In the genomic region with DNA sequence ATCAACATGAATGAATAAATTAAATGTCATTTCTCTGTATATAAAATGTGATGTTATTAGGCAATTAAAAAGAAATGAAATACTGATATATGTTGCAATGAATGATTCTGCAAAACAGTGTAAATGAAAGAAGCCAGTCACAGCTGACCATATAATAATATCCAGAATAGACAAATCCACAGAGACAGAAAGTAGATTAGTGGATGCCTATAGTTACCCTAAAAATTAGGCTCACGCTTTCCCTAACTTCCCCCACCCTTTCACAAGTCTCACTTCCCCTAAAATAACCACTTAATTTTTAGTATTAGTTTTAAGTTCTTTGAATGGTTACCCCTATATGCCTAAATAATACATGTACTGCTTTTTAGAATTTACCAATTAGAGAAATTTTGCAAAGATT, we compare ENCODE assay signal across 19 cellular contexts.
DNase-seq lines count a peak whose midpoint lies in the region; ATAC-seq, FAIRE-seq and TF ChIP-seq lines count a peak whose summit lies in the region.
"Had no signal": no experiment of that assay in that cellular context is flagged by ENCODE, and none has a peak within 500 bp of the region (broad histone marks: within the 10 kb centered on the region; RNA-seq: fewer than 3 reads in every experiment).

No MANE protein-coding gene starts in this region.

- H3K27me3 ChIP-seq in vagina, result no peaks in the 10 kb centered on the region

- no peak for TF ChIP-seq RAD21 in A549 (conservative IDR thresholded peaks at IDR 0.05 in 1 of 2, IDR thresholded peaks at IDR 0.05 in 1 of 2)

- H3K36me3 ChIP-seq in vagina, result no peaks in the 10 kb centered on the region

- peak; percentile 70 for FAIRE-seq in A549 (lab: Jason Lieb, UNC)
- FAIRE-seq: G401.6 had no signal

- CTCF ChIA-PET in A549 (lab: Yijun Ruan, JAX), result no interaction called here

- POLR2A ChIA-PET in A549 (lab: Yijun Ruan, JAX), result no interaction called here

- no peak for TF ChIP-seq CTCF in A549 (IDR thresholded peaks at IDR 0.05)
- no peak for TF ChIP-seq CTCF in vagina (IDR thresholded peaks at IDR 0.05)

- H3K27ac ChIP-seq in A549, result no peak overlapping the region
- no peak overlapping the region for H3K27ac ChIP-seq in vagina
- H3K27ac ChIP-seq: HL-60 had no signal

- no peak for DNase-seq in A549 (ENCODE audit: low read depth in 1 of 2, low spot score in 1 of 2)
- no peak for DNase-seq in vagina (ENCODE audit: extremely low spot score in 2 of 2)
- DNase-seq in SKM-1 (lab: John Stamatoyannopoulos, UW; ENCODE audit: unreplicated experiment), result no peak
- no peak for DNase-seq in NCI-H345 (lab: John Stamatoyannopoulos, UW)
- DNase-seq: activated CD4-positive, alpha-beta memory T cell treated with anti-CD3 and anti-CD28 coated beads for 36 hours; cerebellar nuclear complex; islet precursor cell; Karpas-422; NCI-H2029; NCI-H69; Right ventricle myocardium superior had no signal

- WGBS in A549 (ENCODE audit: missing lambda C conversion rate), result 80% methylated on average over 1 of the region's 1 CpG

- no peak for TF ChIP-seq EP300 in A549 (IDR thresholded peaks at IDR 0.05)

- H3K4me1 ChIP-seq in A549 (peaks cover 6% of the 10 kb centered on the region; the same call in 1 of the 3 replicates), vagina (peaks cover 10% of the 10 kb centered on the region)

- H3K4me3 ChIP-seq in A549, result no peak overlapping the region
- H3K4me3 ChIP-seq in vagina, result no peak overlapping the region

- ATAC-seq in A549 (no peak), GM19023 (IDR thresholded peaks at IDR 0.05; ENCODE audit: unreplicated experiment) (peak; percentile 69), HG02610 (IDR thresholded peaks at IDR 0.05; ENCODE audit: unreplicated experiment) (peak; percentile 50), HG03469 (IDR thresholded peaks at IDR 0.05; ENCODE audit: unreplicated experiment) (peak; percentile 90), GM19397 (IDR thresholded peaks at IDR 0.05; ENCODE audit: unreplicated experiment) (no peak)
- ATAC-seq: activated T-helper 17 cell treated with anti-CD3 and anti-CD28 coated beads, Interleukin-2, amount 50 U/mL, for 72 hours; HCT116 had no signal

- TF ChIP-seq POLR2A in A549 (IDR thresholded peaks at IDR 0.05; ENCODE audit: low read length), result no peak
- TF ChIP-seq POLR2A in vagina (IDR thresholded peaks at IDR 0.05), result no peak

- H3K9me3 ChIP-seq in A549, result peaks cover 5% of the 10 kb centered on the region; the same call in 2 of the 3 replicates
- H3K9me3 ChIP-seq in vagina, result no peaks in the 10 kb centered on the region

- H3K4me2 ChIP-seq in A549, result no peak overlapping the region

- intact Hi-C loops in vagina (cut with DNase I), result no loop called here

TF ChIP-seq in A549, 52 proteins besides CTCF, POLR2A, EP300 and RAD21:
- TF ChIP-seq, protein P1, sequence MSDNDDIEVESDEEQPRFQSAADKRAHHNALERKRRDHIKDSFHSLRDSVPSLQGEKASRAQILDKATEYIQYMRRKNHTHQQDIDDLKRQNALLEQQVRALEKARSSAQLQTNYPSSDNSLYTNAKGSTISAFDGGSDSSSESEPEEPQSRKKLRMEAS (IDR thresholded peaks at IDR 0.05), result no peak
- TF ChIP-seq HOXB13 (CRISPR knock-in tag; IDR thresholded peaks at IDR 0.05; ENCODE audit: low read depth) (no peak), CBX2 (IDR thresholded peaks at IDR 0.05; ENCODE audit: borderline replicate concordance, low read depth) (no peak), PHF8 (IDR thresholded peaks at IDR 0.05; ENCODE audit: borderline replicate concordance, low read depth) (no peak)

Comparison
In these comparisons a context has a peak if more than half of its experiments do, and no peak if none do; other contexts are left out.
1. ATAC-seq: peak in GM19023 (single experiment), HG02610 (single experiment) and HG03469 (single experiment); none in A549 (0 of 2) and GM19397 (single experiment).